In genomic region chr3:53286727-53287412, GRCh38 we compare ENCODE assay signal across 12 cellular contexts. TPM values are rescaled to one million over a fixed set of nuclear protein-coding genes. Genes with fewer than 3 reads are reported as not detected.
A peak's percentile ranks its signal among the peaks of the same experiment; 100 is the strongest.
DNase-seq lines count a peak whose midpoint lies in the region; TF ChIP-seq lines count a peak whose summit lies in the region.
"Had no signal": no experiment of that assay in that cellular context is flagged by ENCODE, and none has a peak within 500 bp of the region (broad histone marks: within the 10 kb centered on the region; RNA-seq: fewer than 3 reads in every experiment).

No MANE protein-coding gene starts in this region.

- H3K79me1 ChIP-seq in trophoblast cell (ENCODE audit: low read length): no peaks in the 10 kb centered on the region

- no peak overlapping the region for H2BK12ac ChIP-seq in trophoblast cell (ENCODE audit: low read length)

- no peak overlapping the region for H2BK120ac ChIP-seq in trophoblast cell (ENCODE audit: insufficient read depth, low read length, poor library complexity)

- H3K14ac ChIP-seq in trophoblast cell (ENCODE audit: low read length): no peak overlapping the region

- no CpG with 5 or more reads among the region's 5 CpGs for WGBS in trophoblast cell (ENCODE audit: extremely low coverage, insufficient coverage, insufficient read length)

- H2BK5ac ChIP-seq in trophoblast cell (ENCODE audit: low read depth, low read length, poor library complexity): no peak overlapping the region

- H3K4me1 Mint-ChIP-seq in chondrocyte (ENCODE audit: low read depth) (peaks cover 9% of the 10 kb centered on the region), mesothelial cell of epicardium (no peaks in the 10 kb centered on the region)
- H3K4me1 Mint-ChIP-seq: nephron had no signal

- no peak overlapping the region for H3K4ac ChIP-seq in trophoblast cell (ENCODE audit: low read depth, low read length)

- H3K4me3 Mint-ChIP-seq in chondrocyte (ENCODE audit: unreplicated experiment) (no peak overlapping the region), mesothelial cell of epicardium (no peak overlapping the region)
- H3K4me3 Mint-ChIP-seq: nephron had no signal

- H3K27ac Mint-ChIP-seq in chondrocyte (ENCODE audit: unreplicated experiment) (peak overlapping the region; percentile 94), mesothelial cell of epicardium (peak overlapping the region; percentile 21)
- H3K27ac Mint-ChIP-seq: nephron had no signal

- TF ChIP-seq CTCF in chondrocyte (IDR thresholded peaks at IDR 0.05): no peak
- TF ChIP-seq CTCF in mesothelial cell of epicardium (IDR thresholded peaks at IDR 0.05; ENCODE audit: unreplicated experiment): no peak
- no peak for TF ChIP-seq CTCF in BE2C (IDR thresholded peaks at IDR 0.05; ENCODE audit: low read depth, low read length)

- no peak overlapping the region for H3K18ac ChIP-seq in trophoblast cell (ENCODE audit: low read length)

- no peaks in the 10 kb centered on the region for H3K9me3 Mint-ChIP-seq in chondrocyte (ENCODE audit: low read depth)
- H3K9me3 Mint-ChIP-seq in mesothelial cell of epicardium: no peaks in the 10 kb centered on the region
- H3K9me3 Mint-ChIP-seq: nephron had no signal

- H3K4me2 ChIP-seq in trophoblast cell (ENCODE audit: low read length): no peak overlapping the region

- H3K9me3 ChIP-seq in HUES6 (ENCODE audit: control insufficient read depth, insufficient read depth, low read depth, low read length) (no peaks in the 10 kb centered on the region), BE2C (no peaks in the 10 kb centered on the region), trophoblast cell (ENCODE audit: insufficient read depth, low read depth, low read length) (no peaks in the 10 kb centered on the region)
- H3K9me3 ChIP-seq: SJCRH30 had no signal

- DNase-seq in AG20443 (ENCODE audit: low spot score) (peak; percentile 43), chondrocyte (ENCODE audit: low spot score) (peak; percentile 22), mesothelial cell of epicardium (ENCODE audit: low spot score in 2 of 2, unreplicated experiment in 2 of 2) (no peak), BE2C (no peak), trophoblast cell (no peak), NCI-H2081 (lab: John Stamatoyannopoulos, UW) (no peak), inferior parietal cortex (ENCODE audit: extremely low spot score) (no peak)
- DNase-seq: foreskin fibroblast, NCI-H187, SJCRH30 had no signal

- H3K4me3 ChIP-seq in HUES6 (ENCODE audit: low read depth, low read length) (peak overlapping the region; percentile 30; the same call in 1 of the 2 replicates), BE2C (ENCODE audit: low read depth, low read length) (no peak overlapping the region), trophoblast cell (ENCODE audit: low read depth, low read length) (no peak overlapping the region)
- H3K4me3 ChIP-seq: SJCRH30 had no signal

- H3K9ac ChIP-seq in HUES6 (ENCODE audit: low read length): peak overlapping the region; percentile 23
- no peak overlapping the region for H3K9ac ChIP-seq in trophoblast cell (ENCODE audit: low read length)

- no peak overlapping the region for H2AK5ac ChIP-seq in trophoblast cell (ENCODE audit: low read length)

- H3K36me3 Mint-ChIP-seq in chondrocyte (ENCODE audit: low read depth): peaks cover 7% of the 10 kb centered on the region
- peaks cover 24% of the 10 kb centered on the region for H3K36me3 Mint-ChIP-seq in mesothelial cell of epicardium

- H3K23ac ChIP-seq in trophoblast cell (ENCODE audit: low read length): no peak overlapping the region

- no peak overlapping the region for H2AFZ ChIP-seq in trophoblast cell (ENCODE audit: insufficient read depth, low read length, poor library complexity)

- H4K12ac ChIP-seq in trophoblast cell (ENCODE audit: low read depth, low read length): no peak overlapping the region

- H4K91ac ChIP-seq in trophoblast cell (ENCODE audit: low read depth, low read length): no peak overlapping the region

- peak overlapping the region; percentile 74 for H3K27ac ChIP-seq in HUES6 (ENCODE audit: low read depth, low read length)
- no peak overlapping the region for H3K27ac ChIP-seq in trophoblast cell (ENCODE audit: low read depth, low read length)
- H3K27ac ChIP-seq: SJCRH30 had no signal

- no peak overlapping the region for H4K8ac ChIP-seq in trophoblast cell (ENCODE audit: low read depth, low read length)

- H3K27me3 ChIP-seq in HUES6 (ENCODE audit: control insufficient read depth, insufficient read depth, low read length): no peaks in the 10 kb centered on the region
- H3K27me3 ChIP-seq in BE2C: no peaks in the 10 kb centered on the region
- no peaks in the 10 kb centered on the region for H3K27me3 ChIP-seq in trophoblast cell (ENCODE audit: insufficient read depth, low read length)
- H3K27me3 ChIP-seq: SJCRH30 had no signal

- no peaks in the 10 kb centered on the region for H3K27me3 Mint-ChIP-seq in chondrocyte (ENCODE audit: low read depth)
- H3K27me3 Mint-ChIP-seq in mesothelial cell of epicardium (ENCODE audit: low read depth): no peaks in the 10 kb centered on the region

- peaks cover 31% of the 10 kb centered on the region for H3K4me1 ChIP-seq in HUES6 (ENCODE audit: control insufficient read depth, insufficient read depth, low read length)
- no peaks in the 10 kb centered on the region for H3K4me1 ChIP-seq in BE2C
- no peaks in the 10 kb centered on the region for H3K4me1 ChIP-seq in trophoblast cell (ENCODE audit: control insufficient read depth in 1 of 2, insufficient read depth in 2 of 2, low read length in 2 of 2)
- H3K4me1 ChIP-seq: SJCRH30 had no signal

- H3K36me3 ChIP-seq in HUES6 (ENCODE audit: control insufficient read depth, insufficient read depth, low read length) (peaks cover 35% of the 10 kb centered on the region), BE2C (no peaks in the 10 kb centered on the region), trophoblast cell (ENCODE audit: control insufficient read depth in 1 of 2, insufficient read depth in 2 of 2, low read length in 2 of 2) (peaks cover 18 to 34% of the 10 kb centered on the region in 2 experiments)

- H3K79me2 ChIP-seq in trophoblast cell (ENCODE audit: control insufficient read depth, insufficient read depth, low read length, poor library complexity): no peaks in the 10 kb centered on the region

RNA-seq across cellular contexts. Expression of gene TKT, which starts 31.0 kb away (rescaled TPM):
- 165 to 299 TPM (median 169 TPM) in 3 replicates for total RNA-seq in chondrocyte
- 181 to 185 TPM (median 181 TPM) in 3 replicates for total RNA-seq in mesothelial cell of epicardium
- 198 TPM for polyA plus RNA-seq in BE2C (2012; ENCODE audit: insufficient read depth, insufficient read length, low read depth)
- 527 and 539 TPM in 2 replicates for polyA plus RNA-seq in trophoblast cell (2013)

Comparison
In these comparisons a context has a peak if more than half of its experiments do, and no peak if none do; other contexts are left out.
1. DNase-seq: peak in AG20443 (single experiment) and chondrocyte (single experiment); none in mesothelial cell of epicardium (0 of 2), BE2C (single experiment), trophoblast cell (0 of 2), NCI-H2081 (0 of 2) and inferior parietal cortex (single experiment).